7 cellular contexts compared by ENCODE assay signal in the genomic region with DNA sequence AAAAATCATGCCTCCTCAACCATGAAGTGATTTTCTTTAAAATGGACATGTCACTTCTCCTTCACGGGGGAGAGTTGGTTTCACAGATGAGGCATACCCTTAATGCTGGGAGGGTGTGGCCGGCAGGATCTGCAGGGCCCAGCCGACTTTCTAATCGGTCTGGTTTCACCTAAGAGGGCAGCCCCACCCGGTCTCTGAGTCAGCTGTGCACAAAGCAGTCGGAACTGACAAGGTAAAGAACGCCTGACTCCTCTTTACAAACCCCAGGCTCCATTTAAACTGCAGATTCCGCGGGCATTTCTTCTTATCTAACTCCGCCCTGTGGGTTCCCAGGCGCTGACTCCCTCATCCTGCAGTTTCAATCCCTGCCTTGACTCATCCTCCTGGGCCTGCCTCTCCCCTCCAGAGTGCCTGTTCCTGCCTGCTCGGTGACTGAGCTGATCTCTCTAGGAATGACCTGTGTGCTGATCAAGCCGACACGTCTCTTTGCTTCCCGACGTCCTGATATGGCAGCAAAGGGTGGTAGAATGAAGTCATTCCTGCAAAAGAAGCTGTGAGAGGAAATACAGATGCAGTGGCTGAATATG.
DNase-seq lines count a peak whose midpoint lies in the region; ATAC-seq lines count a peak whose summit lies in the region.

No MANE protein-coding gene starts in this region.

- no peak for ATAC-seq in HG02870 (IDR thresholded peaks at IDR 0.05; ENCODE audit: unreplicated experiment)

- H3K27me3 ChIP-seq in skeletal muscle satellite cell (ENCODE audit: control insufficient read depth, insufficient read depth, low read length) = no peaks in the 10 kb centered on the region

- H3K9ac ChIP-seq in skeletal muscle satellite cell (ENCODE audit: low read depth, low read length) = no peak overlapping the region

- H3K4me2 ChIP-seq in skeletal muscle satellite cell (ENCODE audit: low read length) = peak overlapping the region; percentile 56

- no peaks in the 10 kb centered on the region for H3K36me3 ChIP-seq in skeletal muscle satellite cell (ENCODE audit: insufficient read depth, low read length)

- peak overlapping the region; percentile 46 for H3K4me3 ChIP-seq in skeletal muscle satellite cell (ENCODE audit: low read length)

- peak; percentile 57 for DNase-seq in H4 (ENCODE audit: low spot score)
- peak; percentile 97 for DNase-seq in RKO (ENCODE audit: low spot score)
- peak; percentile 93 for DNase-seq in glomerular visceral epithelial cell (ENCODE audit: extremely low spot score)
- DNase-seq in globus pallidus (ENCODE audit: low spot score) = no peak
- no peak for DNase-seq in NCI-H524 treated with DMSO at 0.1 percent for 48 hours (lab: John Stamatoyannopoulos, UW)

- no peaks in the 10 kb centered on the region for H3K9me3 ChIP-seq in skeletal muscle satellite cell (replicated peaks; ENCODE audit: low read length)

- H3K4me1 ChIP-seq in skeletal muscle satellite cell (ENCODE audit: control insufficient read depth, insufficient read depth, low read length) = peaks cover 7% of the 10 kb centered on the region

Comparison
In these comparisons a context has a peak if more than half of its experiments do, and no peak if none do; other contexts are left out.
1. DNase-seq: peak in H4 (single experiment), RKO (single experiment) and glomerular visceral epithelial cell (single experiment); none in globus pallidus (single experiment) and NCI-H524 treated with DMSO at 0.1 percent for 48 hours (single experiment).